7 cellular contexts compared by ENCODE assay signal in the genomic region with DNA sequence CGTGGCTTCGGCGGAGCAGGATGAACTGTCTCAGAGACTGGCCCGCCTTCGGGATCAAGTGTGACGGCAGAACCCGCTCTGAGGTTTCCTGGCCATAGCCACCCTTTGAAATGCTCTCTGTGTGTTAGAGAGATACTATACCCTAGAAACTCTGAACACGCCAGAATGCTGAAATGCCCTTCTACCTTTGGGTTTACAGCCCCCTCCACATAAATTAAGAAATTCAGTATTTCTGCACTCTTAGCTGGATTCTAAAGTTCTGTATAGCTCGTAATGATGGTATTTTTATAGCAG. TPM values are rescaled to one million over a fixed set of nuclear protein-coding genes. Genes with fewer than 3 reads are reported as not detected.
DNase-seq lines count a peak whose midpoint lies in the region; ATAC-seq and TF ChIP-seq lines count a peak whose summit lies in the region.

No MANE protein-coding gene starts in this region.

- no peak for TF ChIP-seq CTCF in HL-60 (IDR thresholded peaks at IDR 0.05; ENCODE audit: insufficient read depth, low read length)

- no peaks in the 10 kb centered on the region for H3K27me3 Mint-ChIP-seq in activated T-helper 17 cell treated with anti-CD3 and anti-CD28 coated beads, Interleukin-2, amount 50 U/mL, for 72 hours
- no peaks in the 10 kb centered on the region for H3K27me3 Mint-ChIP-seq in stimulated activated naive CD8-positive, alpha-beta T cell treated with anti-CD3 and anti-CD28 coated beads, Interleukin-15, Interleukin-2, amounts not matched to agents 100 ng/mL and 50 ng/mL, for 24 hours

- peak overlapping the region; percentile 91 for H3K27ac ChIP-seq in HL-60 (replicated peaks)
- peak overlapping the region; percentile 72 for H3K27ac ChIP-seq in iPS-20b (ENCODE audit: low read length)

- H3K9me3 ChIP-seq in iPS-20b (ENCODE audit: insufficient read depth, low read depth, low read length) = no peaks in the 10 kb centered on the region

- ATAC-seq in activated T-helper 17 cell treated with anti-CD3 and anti-CD28 coated beads, Interleukin-2, amount 50 U/mL, for 72 hours (replicated peaks) = no peak
- ATAC-seq in HG02938 (IDR thresholded peaks at IDR 0.05; ENCODE audit: unreplicated experiment) = no peak

- H3K4me3 ChIP-seq in HL-60 (replicated peaks; ENCODE audit: insufficient read depth, low read length) (peak overlapping the region; percentile 72), iPS-20b (ENCODE audit: low read length) (peak overlapping the region; percentile 99)

- H3K4me1 ChIP-seq in iPS-20b (ENCODE audit: insufficient read depth, low read length) = peaks cover 12% of the 10 kb centered on the region; the same call in 1 of the 2 replicates

- H3K4me3 Mint-ChIP-seq in activated T-helper 17 cell treated with anti-CD3 and anti-CD28 coated beads, Interleukin-2, amount 50 U/mL, for 72 hours = peak overlapping the region; percentile 96
- peak overlapping the region; percentile 97 for H3K4me3 Mint-ChIP-seq in stimulated activated naive CD8-positive, alpha-beta T cell treated with anti-CD3 and anti-CD28 coated beads, Interleukin-15, Interleukin-2, amounts not matched to agents 100 ng/mL and 50 ng/mL, for 24 hours

- DNase-seq in HL-60 (ENCODE audit: low read depth in 1 of 2, low spot score in 1 of 2) = no peak
- DNase-seq in HuH-7.5 (ENCODE audit: low spot score) = no peak
- DNase-seq in ureter (ENCODE audit: low spot score) = no peak

- H3K27me3 ChIP-seq in HL-60 (ENCODE audit: insufficient read depth, poor library complexity, severe bottlenecking) (no peaks in the 10 kb centered on the region), iPS-20b (ENCODE audit: insufficient read depth, low read length) (no peaks in the 10 kb centered on the region)

- peak overlapping the region; percentile 97; the same call in 1 of the 2 replicates for H3K9ac ChIP-seq in iPS-20b (ENCODE audit: low read depth, low read length)

- no peaks in the 10 kb centered on the region for H3K9me3 Mint-ChIP-seq in activated T-helper 17 cell treated with anti-CD3 and anti-CD28 coated beads, Interleukin-2, amount 50 U/mL, for 72 hours
- no peaks in the 10 kb centered on the region for H3K9me3 Mint-ChIP-seq in stimulated activated naive CD8-positive, alpha-beta T cell treated with anti-CD3 and anti-CD28 coated beads, Interleukin-15, Interleukin-2, amounts not matched to agents 100 ng/mL and 50 ng/mL, for 24 hours

- H3K27ac Mint-ChIP-seq in activated T-helper 17 cell treated with anti-CD3 and anti-CD28 coated beads, Interleukin-2, amount 50 U/mL, for 72 hours = peak overlapping the region; percentile 98
- peak overlapping the region; percentile 97 for H3K27ac Mint-ChIP-seq in stimulated activated naive CD8-positive, alpha-beta T cell treated with anti-CD3 and anti-CD28 coated beads, Interleukin-15, Interleukin-2, amounts not matched to agents 100 ng/mL and 50 ng/mL, for 24 hours

- peaks cover 36% of the 10 kb centered on the region for H3K36me3 Mint-ChIP-seq in activated T-helper 17 cell treated with anti-CD3 and anti-CD28 coated beads, Interleukin-2, amount 50 U/mL, for 72 hours (ENCODE audit: low read depth)
- peaks cover 10% of the 10 kb centered on the region for H3K36me3 Mint-ChIP-seq in stimulated activated naive CD8-positive, alpha-beta T cell treated with anti-CD3 and anti-CD28 coated beads, Interleukin-15, Interleukin-2, amounts not matched to agents 100 ng/mL and 50 ng/mL, for 24 hours (ENCODE audit: low read depth)

- H3K4me1 Mint-ChIP-seq in activated T-helper 17 cell treated with anti-CD3 and anti-CD28 coated beads, Interleukin-2, amount 50 U/mL, for 72 hours = peaks cover 10% of the 10 kb centered on the region
- peaks cover 54% of the 10 kb centered on the region for H3K4me1 Mint-ChIP-seq in stimulated activated naive CD8-positive, alpha-beta T cell treated with anti-CD3 and anti-CD28 coated beads, Interleukin-15, Interleukin-2, amounts not matched to agents 100 ng/mL and 50 ng/mL, for 24 hours (ENCODE audit: low read depth)

- no peaks in the 10 kb centered on the region for H3K36me3 ChIP-seq in iPS-20b (ENCODE audit: insufficient read depth, low read depth, low read length)

RNA-seq across cellular contexts. Expression of a gene that starts 0.8 kb away (rescaled TPM):
- 10 to 100 TPM; 18.8 to 21.5 TPM for total RNA-seq in activated T-helper 17 cell treated with anti-CD3 and anti-CD28 coated beads, Interleukin-2, amount 50 U/mL, for 72 hours
- total RNA-seq in ureter = 39.2 TPM

RNA-seq across cellular contexts. Expression of a gene that starts 56.1 kb away (rescaled TPM):
- 10 to 100 TPM; 34.4 to 38.1 TPM for total RNA-seq in activated T-helper 17 cell treated with anti-CD3 and anti-CD28 coated beads, Interleukin-2, amount 50 U/mL, for 72 hours
- 49.2 TPM for total RNA-seq in ureter
